Comparison of ENCODE assay signal across 9 cellular contexts in the genomic region with DNA sequence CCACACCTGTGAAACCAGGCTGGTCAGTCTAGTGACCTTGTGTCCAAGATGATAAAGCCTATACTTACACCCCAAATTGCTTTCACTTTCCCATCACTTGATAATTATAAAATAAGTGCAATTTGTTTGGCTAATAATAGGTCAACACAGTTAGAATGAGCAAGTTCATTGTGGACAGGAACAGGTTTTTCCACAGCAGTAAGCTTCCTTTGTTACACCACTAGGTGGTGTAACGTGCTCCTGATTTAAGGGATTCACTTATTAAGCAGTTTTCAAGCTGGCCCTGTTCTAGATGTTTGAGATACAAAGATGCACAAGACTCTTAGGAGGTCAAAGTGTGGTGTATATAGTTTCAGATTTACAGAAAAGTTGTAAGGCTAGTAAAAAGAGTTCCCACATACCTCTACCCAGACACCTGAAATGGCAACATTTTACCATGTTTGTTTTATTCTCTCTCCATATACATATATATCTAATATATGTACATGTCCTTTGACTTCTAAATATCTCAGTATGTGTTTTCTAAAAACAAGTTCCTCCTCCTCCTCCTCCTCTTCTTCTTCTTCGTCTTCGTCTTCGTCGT.
DNase-seq lines count a peak whose midpoint lies in the region; ATAC-seq and TF ChIP-seq lines count a peak whose summit lies in the region.
"Had no signal": no experiment of that assay in that cellular context is flagged by ENCODE, and none has a peak within 500 bp of the region (broad histone marks: within the 10 kb centered on the region; RNA-seq: fewer than 3 reads in every experiment).

No MANE protein-coding gene starts in this region.

- no peak overlapping the region for H3K9ac ChIP-seq in DND-41 (ENCODE audit: low read depth, low read length)
- H3K9ac ChIP-seq in Loucy (ENCODE audit: low read depth, low read length, poor library complexity, severe bottlenecking), result no peak overlapping the region

- no peak overlapping the region for H3K4me2 ChIP-seq in DND-41 (ENCODE audit: insufficient read depth, low read length)
- no peak overlapping the region for H3K4me2 ChIP-seq in Loucy (ENCODE audit: low read depth, low read length, poor library complexity, severe bottlenecking)

- no peaks in the 10 kb centered on the region for H3F3A ChIP-seq in Loucy (ENCODE audit: low read depth)

- peak; percentile 57; the same call in 1 of the 3 replicates for ATAC-seq in DND-41 (ENCODE audit: insufficient read depth, low read depth)
- ATAC-seq in GM21423 (IDR thresholded peaks at IDR 0.05; ENCODE audit: unreplicated experiment), result peak; percentile 68

- H3K79me2 ChIP-seq in DND-41 (ENCODE audit: insufficient read depth, low read length) (no peaks in the 10 kb centered on the region), Loucy (ENCODE audit: insufficient read depth, low read length) (no peaks in the 10 kb centered on the region)

- no peak overlapping the region for H2AFZ ChIP-seq in DND-41 (ENCODE audit: low read depth, low read length)
- no peak overlapping the region for H2AFZ ChIP-seq in Loucy (ENCODE audit: low read length)

- TF ChIP-seq CTCF in DND-41 (IDR thresholded peaks at IDR 0.05; ENCODE audit: borderline replicate concordance, extremely low read depth, low read length, poor library complexity, severe bottlenecking) (peak; percentile 66), Loucy (conservative IDR thresholded peaks at IDR 0.05; ENCODE audit: low read length) (peak; percentile 83), WI38 (IDR thresholded peaks at IDR 0.05; ENCODE audit: low read depth, low read length) (peak; percentile 45; the same call in 1 of the 2 replicates)

- H3K36me3 ChIP-seq in DND-41 (ENCODE audit: insufficient read depth, low read length), result no peaks in the 10 kb centered on the region
- H3K36me3 ChIP-seq in Loucy (ENCODE audit: insufficient read depth, low read length), result no peaks in the 10 kb centered on the region

- no peak overlapping the region for H3K4me3 ChIP-seq in DND-41 (ENCODE audit: low read depth in 1 of 2, low read length in 2 of 2)
- no peak overlapping the region for H3K4me3 ChIP-seq in Loucy (ENCODE audit: low read length, poor library complexity, severe bottlenecking)
- no peak overlapping the region for H3K4me3 ChIP-seq in WI38 (ENCODE audit: low read depth, low read length)
- H3K4me3 ChIP-seq: SK-N-MC had no signal

- DNase-seq in DND-41 (no peak), iPS-NIHi7 (ENCODE audit: extremely low spot score) (peak; percentile 39), GM19238 (ENCODE audit: insufficient read length, low spot score) (no peak), caudate nucleus (lab: John Stamatoyannopoulos, UW) (no peak)
- no peak for DNase-seq in activated CD4-positive, alpha-beta T cell treated with anti-CD3 and anti-CD28 coated beads, Interleukin-2, amount 50 U/mL, for 48 hours

- no peak overlapping the region for H3K27ac ChIP-seq in DND-41 (ENCODE audit: low read length)
- H3K27ac ChIP-seq in caudate nucleus (ENCODE audit: low read depth, low read length), result no peak overlapping the region
- H3K27ac ChIP-seq: SK-N-MC had no signal

- no peaks in the 10 kb centered on the region for H3K27me3 ChIP-seq in DND-41 (ENCODE audit: insufficient read depth, low read length, poor library complexity)
- H3K27me3 ChIP-seq in Loucy (ENCODE audit: insufficient read depth, low read length, poor library complexity, severe bottlenecking), result no peaks in the 10 kb centered on the region

- H3K9me3 ChIP-seq in DND-41 (ENCODE audit: insufficient read depth, low read length, severe bottlenecking) (no peaks in the 10 kb centered on the region), Loucy (ENCODE audit: insufficient read depth, low read depth, low read length) (peaks cover 8% of the 10 kb centered on the region)

- H3K4me1 ChIP-seq in DND-41 (ENCODE audit: insufficient read depth, low read length) (peaks cover 9% of the 10 kb centered on the region; the same call in 1 of the 2 replicates), Loucy (ENCODE audit: insufficient read depth, low read length, poor library complexity, severe bottlenecking) (peaks cover 6% of the 10 kb centered on the region)

- H3K9me2 ChIP-seq in Loucy (replicated peaks; ENCODE audit: low read depth, low read length), result no peaks in the 10 kb centered on the region

- H4K20me1 ChIP-seq in DND-41 (ENCODE audit: insufficient read depth, low read length) (no peaks in the 10 kb centered on the region), Loucy (ENCODE audit: insufficient read depth, low read length, poor library complexity, severe bottlenecking) (no peaks in the 10 kb centered on the region)
